Comparison of ENCODE assay signal across 8 cellular contexts in the genomic region with DNA sequence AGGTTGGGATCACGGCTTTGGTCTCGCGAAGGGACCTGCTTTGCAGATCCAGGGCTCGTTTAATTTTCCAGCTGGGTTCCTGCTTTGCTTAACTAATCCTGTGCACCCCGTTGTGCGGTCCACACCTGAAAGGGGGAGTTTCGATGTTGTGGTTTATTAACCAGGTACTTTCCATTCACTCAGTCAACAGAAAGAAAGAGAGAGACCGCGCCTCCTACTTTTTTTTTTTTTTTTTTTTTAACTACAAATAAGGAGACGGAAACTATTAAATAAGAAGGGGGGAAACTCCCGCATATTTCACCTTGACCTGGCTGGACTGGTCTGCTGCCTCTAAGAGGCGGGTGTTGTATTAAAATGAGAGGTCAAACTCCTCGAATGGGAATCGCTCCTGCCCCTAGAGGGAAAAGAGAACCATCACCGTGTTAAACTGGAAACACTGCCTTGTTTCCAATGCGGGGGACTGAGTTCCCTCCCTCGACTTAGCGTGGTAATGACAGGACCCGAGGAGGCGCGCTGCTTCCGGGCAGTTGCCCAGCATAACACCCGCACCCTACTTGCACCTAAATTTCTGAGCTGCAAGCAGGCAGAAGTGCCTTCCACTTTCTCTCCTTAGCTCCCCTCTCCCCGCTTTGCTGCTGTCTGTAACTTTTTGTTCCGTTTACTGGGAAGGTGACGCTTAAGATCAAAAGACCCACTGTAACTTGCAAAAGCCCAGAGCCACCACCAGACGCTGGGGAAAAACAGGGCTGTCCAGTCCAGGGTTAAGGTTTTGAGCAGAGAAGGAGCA. TPM values are rescaled to one million over a fixed set of nuclear protein-coding genes. Genes with fewer than 3 reads are reported as not detected.
DNase-seq lines count a peak whose midpoint lies in the region; TF ChIP-seq lines count a peak whose summit lies in the region.

No MANE protein-coding gene starts in this region.

- intact Hi-C loops in tibial artery (cut with DNase I; ENCODE audit: low total_unique reads) = no loop called here

- H3K4me2 ChIP-seq in mesendoderm (ENCODE audit: low read length) = peak overlapping the region; percentile 56

- H3K27me3 ChIP-seq in mesendoderm (ENCODE audit: insufficient read depth, low read length, poor library complexity) (no peaks in the 10 kb centered on the region), tibial artery (no peaks in the 10 kb centered on the region)

- H3K79me2 ChIP-seq in mesendoderm (ENCODE audit: control insufficient read depth, insufficient read depth, low read length) = no peaks in the 10 kb centered on the region

- H4K8ac ChIP-seq in mesendoderm (ENCODE audit: low read depth, low read length) = no peak overlapping the region

- no peak overlapping the region for H2AK5ac ChIP-seq in mesendoderm (ENCODE audit: low read length)

- no peak overlapping the region for H4K5ac ChIP-seq in mesendoderm (ENCODE audit: low read length)

- H3K4me3 Mint-ChIP-seq in T-helper 2 cell treated with Interferon-gamma antibody and Interleukin-4, amounts not matched to agents 5 μg/mL and 100 μg/mL, for 36 hours = peak overlapping the region; percentile 86

- no peak overlapping the region for H3K23ac ChIP-seq in mesendoderm (ENCODE audit: low read length)

- H2BK120ac ChIP-seq in mesendoderm (ENCODE audit: low read depth, low read length) = no peak overlapping the region

- peak; percentile 19 for DNase-seq in 8988T
- peak; percentile 68 for DNase-seq in HEK293T (ENCODE audit: extremely low spot score)
- peak; percentile 89 for DNase-seq in M059J (ENCODE audit: low read depth)
- no peak for DNase-seq in T-helper 2 cell treated with Interferon-gamma antibody and Interleukin-4, amounts not matched to agents 5 μg/mL and 100 μg/mL, for 36 hours (ENCODE audit: low spot score)
- peak; percentile 80 for DNase-seq in epithelial cell of esophagus (ENCODE audit: low read depth)
- DNase-seq in mesendoderm = peak; percentile 95
- peak; percentile 64 to 73 for DNase-seq in tibial artery

- no peak overlapping the region for H3K27ac Mint-ChIP-seq in T-helper 2 cell treated with Interferon-gamma antibody and Interleukin-4, amounts not matched to agents 5 μg/mL and 100 μg/mL, for 36 hours

- no peaks in the 10 kb centered on the region for H3K36me3 Mint-ChIP-seq in T-helper 2 cell treated with Interferon-gamma antibody and Interleukin-4, amounts not matched to agents 5 μg/mL and 100 μg/mL, for 36 hours (ENCODE audit: low read depth)

- H3K36me3 ChIP-seq in mesendoderm (ENCODE audit: control insufficient read depth, insufficient read depth, low read length) = no peaks in the 10 kb centered on the region
- no peaks in the 10 kb centered on the region for H3K36me3 ChIP-seq in tibial artery

- H3K4ac ChIP-seq in mesendoderm (ENCODE audit: low read depth, low read length) = no peak overlapping the region

- H2BK15ac ChIP-seq in mesendoderm (replicated peaks; ENCODE audit: low read depth) = no peak overlapping the region

- POLR2A ChIA-PET in HEK293T (lab: Yijun Ruan, JAX) = interaction anchor here (0.8 to 1.8 kb wide), 4 partner anchors 14 to 110 kb away, joined by 3 to 8 read pairs (median 6); no protein-coding TSS in a partner anchor

- TF ChIP-seq POLR2A in GM10847 (IDR thresholded peaks at IDR 0.05; ENCODE audit: extremely low read depth, insufficient read length) = peak; percentile 24

- H3K56ac ChIP-seq in mesendoderm (ENCODE audit: low read length) = peak overlapping the region; percentile 95

- no CpG with 5 or more reads among the region's 27 CpGs for WGBS in mesendoderm (ENCODE audit: extremely low coverage, insufficient coverage, low lambda C conversion rate)

- H3K27me3 Mint-ChIP-seq in T-helper 2 cell treated with Interferon-gamma antibody and Interleukin-4, amounts not matched to agents 5 μg/mL and 100 μg/mL, for 36 hours (ENCODE audit: low read depth) = peaks cover 73% of the 10 kb centered on the region

- H3K9ac ChIP-seq in mesendoderm (ENCODE audit: low read length) = peak overlapping the region; percentile 86

- CTCF ChIA-PET in HEK293T (lab: Yijun Ruan, JAX) = interaction anchor here (1.1 to 1.2 kb wide), 2 partner anchors 13 to 576 kb away, joined by 3 to 4 read pairs; no protein-coding TSS in a partner anchor

- peak overlapping the region; percentile 72 for H3K27ac ChIP-seq in mesendoderm (ENCODE audit: low read depth, low read length)
- H3K27ac ChIP-seq in tibial artery = peak overlapping the region; percentile 85 to 90

- H3K4me3 ChIP-seq in epithelial cell of esophagus (ENCODE audit: low read length) (peak overlapping the region; percentile 90), mesendoderm (ENCODE audit: low read length) (peak overlapping the region; percentile 71), tibial artery (peak overlapping the region; percentile 81 to 85)

- peaks cover 14% of the 10 kb centered on the region for H3K4me1 Mint-ChIP-seq in T-helper 2 cell treated with Interferon-gamma antibody and Interleukin-4, amounts not matched to agents 5 μg/mL and 100 μg/mL, for 36 hours (ENCODE audit: low read depth)

- H3K4me1 ChIP-seq in mesendoderm (ENCODE audit: control insufficient read depth, low read depth, low read length) (no peaks in the 10 kb centered on the region), tibial artery (peaks cover 0 to 7% (median 2%) of the 10 kb centered on the region in 4 donors)

- H2BK5ac ChIP-seq in mesendoderm (ENCODE audit: low read length) = no peak overlapping the region

- H3K9me3 Mint-ChIP-seq in T-helper 2 cell treated with Interferon-gamma antibody and Interleukin-4, amounts not matched to agents 5 μg/mL and 100 μg/mL, for 36 hours = no peaks in the 10 kb centered on the region

- TF ChIP-seq CTCF in epithelial cell of esophagus (IDR thresholded peaks at IDR 0.05; ENCODE audit: insufficient read depth, low read depth, low read length, missing control alignments) (peak; percentile 20), tibial artery (IDR thresholded peaks at IDR 0.05) (peak in 1 of 2 experiments; percentile 29)

- H3K18ac ChIP-seq in mesendoderm (ENCODE audit: low read length) = peak overlapping the region; percentile 61

- H3K9me3 ChIP-seq in tibial artery = no peaks in the 10 kb centered on the region

- H3K79me1 ChIP-seq in mesendoderm (ENCODE audit: low read length) = no peaks in the 10 kb centered on the region

TF ChIP-seq in HEK293T, 16 proteins besides CTCF, POLR2A, EP300 and RAD21:
- TF ChIP-seq FOXA1 (IDR thresholded peaks at IDR 0.05) = no peak
- TF ChIP-seq L3MBTL2 (conservative IDR thresholded peaks at IDR 0.05) = peak; percentile 41

RNA-seq across cellular contexts. Expression of gene ITGB8, which starts 1.1 kb away (rescaled TPM):
- total RNA-seq in M059J (2014; rRNA removed; shearing (Covaris generic)) = 18.4 and 24.3 TPM in 2 replicates
- 1.1 TPM for polyA plus RNA-seq in mesendoderm (2013, experiment 1 of 2)
- 1.0 TPM for polyA plus RNA-seq in mesendoderm (2013, experiment 2 of 2)
